Comparison of ENCODE assay signal across 7 cellular contexts in genomic region chr6:14182916-14183315, GRCh38.
"Had no signal": no experiment of that assay in that cellular context is flagged by ENCODE, and none has a peak within 500 bp of the region (broad histone marks: within the 10 kb centered on the region; RNA-seq: fewer than 3 reads in every experiment).

No MANE protein-coding gene starts in this region.

- ATAC-seq: GM23338 had no signal

- H2AFZ ChIP-seq: GM23338 had no signal

- FAIRE-seq: H1, H54, HTR-8/SVneo had no signal

- DNase-seq: H9, HCEC 1CT, KG1 had no signal

- H3K4me3 ChIP-seq: GM23338 had no signal

- H3K4me2 ChIP-seq: GM23338 had no signal
